Comparison of ENCODE assay signal across 22 cellular contexts in genomic region chr7:106466867-106467266, GRCh38.
"Had no signal": no experiment of that assay in that cellular context is flagged by ENCODE, and none has a peak within 500 bp of the region (broad histone marks: within the 10 kb centered on the region; RNA-seq: fewer than 3 reads in every experiment).

No MANE protein-coding gene starts in this region.

- DNase-seq: activated CD4-positive, alpha-beta T cell treated with anti-CD3 and anti-CD28 coated beads, Interleukin-2, amount 10 ng/mL, durations not matched to agents 7 days and 5 days; activated CD8-positive, alpha-beta memory T cell treated with anti-CD3 and anti-CD28 coated beads, Interleukin-2, amount 10 ng/mL, durations not matched to agents 7 days and 5 days; activated CD8-positive, alpha-beta T cell treated with anti-CD3 and anti-CD28 coated beads for 36 hours; activated effector memory CD4-positive, alpha-beta T cell treated with anti-CD3 and anti-CD28 coated beads, Interleukin-2, amount 50 U/mL, for 16 hours; activated naive CD4-positive, alpha-beta T cell treated with anti-CD3 and anti-CD28 coated beads, Interleukin-2, amount 10 ng/mL, durations not matched to agents 7 days and 5 days; activated T-cell treated with anti-CD3 and anti-CD28 coated beads for 4 hours; amygdala; colonic mucosa; erythroblast; foreskin keratinocyte; glutamatergic neuron; hypothalamus; lower lobe of right lung; naive thymus-derived CD8-positive, alpha-beta T cell; stimulated activated CD4-positive, alpha-beta T cell treated with anti-CD3 and anti-CD28 coated beads, Interleukin-1b, Interleukin-23, amount 100 ng/mL, for 48 hours; stimulated activated naive CD8-positive, alpha-beta T cell treated with anti-CD3 and anti-CD28 coated beads, Interleukin-15, amount 100 ng/mL, for 72 hours; T-cell; trophoblast cell had no signal

- H3K27me3 ChIP-seq: colonic mucosa, foreskin keratinocyte, neural progenitor cell, suprapubic skin, vagina had no signal

- H3K4me1 ChIP-seq: colonic mucosa, foreskin keratinocyte, vagina had no signal

- H3K4me3 ChIP-seq: colonic mucosa, lower lobe of right lung, neural progenitor cell, suprapubic skin, vagina had no signal

- H3K36me3 ChIP-seq: colonic mucosa, lower lobe of right lung, neural progenitor cell, suprapubic skin, vagina had no signal

- ATAC-seq: activated CD8-positive, alpha-beta memory T cell treated with anti-CD3 and anti-CD28 coated beads, Interleukin-2, amount 10 ng/mL, durations not matched to agents 7 days and 5 days; activated CD8-positive, alpha-beta T cell treated with anti-CD3 and anti-CD28 coated beads for 36 hours; foreskin keratinocyte; lower lobe of right lung; naive thymus-derived CD8-positive, alpha-beta T cell; stimulated activated effector memory CD8-positive, alpha-beta T cell treated with anti-CD3 and anti-CD28 coated beads, Interleukin-12 subunit alpha, Interleukin-12 subunit beta, amount 100 ng/mL, for 72 hours; stimulated activated naive CD8-positive, alpha-beta T cell treated with anti-CD3 and anti-CD28 coated beads, Interleukin-15, amount 100 ng/mL, for 72 hours; T-cell had no signal

- H3K9me3 ChIP-seq: colonic mucosa, lower lobe of right lung, suprapubic skin, vagina had no signal

- H3K27ac ChIP-seq: colonic mucosa, foreskin keratinocyte, lower lobe of right lung, neural progenitor cell, suprapubic skin, vagina had no signal
